10 cellular contexts compared by ENCODE assay signal in the genomic region with DNA sequence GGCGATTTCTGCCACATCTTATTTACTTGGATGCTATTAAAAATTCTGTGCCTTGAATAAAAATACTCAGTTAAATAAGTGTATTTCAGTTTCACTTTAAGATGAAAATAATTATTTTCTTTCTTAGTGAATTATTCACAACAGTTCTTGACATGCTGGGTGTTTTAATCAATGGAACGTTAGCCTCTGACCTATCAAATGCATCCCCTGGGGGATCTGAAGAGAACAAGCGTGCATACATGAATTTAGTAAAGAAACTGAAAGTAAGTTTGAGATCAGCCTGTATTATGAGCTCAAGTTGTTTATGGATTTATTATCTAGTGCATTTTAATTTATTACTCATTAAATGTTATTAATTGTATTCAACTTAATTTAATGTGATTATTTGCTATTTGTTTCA. TPM values are rescaled to one million over a fixed set of nuclear protein-coding genes. Genes with fewer than 3 reads are reported as not detected.
DNase-seq lines count a peak whose midpoint lies in the region; ATAC-seq, FAIRE-seq and TF ChIP-seq lines count a peak whose summit lies in the region.
"Had no signal": no experiment of that assay in that cellular context is flagged by ENCODE, and none has a peak within 500 bp of the region (broad histone marks: within the 10 kb centered on the region; RNA-seq: fewer than 3 reads in every experiment).

No MANE protein-coding gene starts in this region.

- no peaks in the 10 kb centered on the region for H3K27me3 Mint-ChIP-seq in natural killer cell (ENCODE audit: low read depth in 2 of 2)
- no peaks in the 10 kb centered on the region for H3K27me3 Mint-ChIP-seq in natural killer cell treated with Interleukin-12 subunit alpha and Interleukin-12 subunit beta and Interleukin-15 and Interleukin-18, amount 100 ng/mL, for 72 hours

- H3K4me3 ChIP-seq in duodenal mucosa (ENCODE audit: low read depth in 1 of 2, low read length in 2 of 2) (peak overlapping the region; percentile 31 to 35), upper lobe of right lung (peak overlapping the region; percentile 33)

- H3K9ac ChIP-seq in duodenal mucosa (ENCODE audit: low read depth in 1 of 2, low read length in 2 of 2) = no peak overlapping the region

- peak overlapping the region; percentile 62 for H3K4me3 Mint-ChIP-seq in natural killer cell
- H3K4me3 Mint-ChIP-seq in natural killer cell treated with Interleukin-12 subunit alpha and Interleukin-12 subunit beta and Interleukin-15 and Interleukin-18, amount 100 ng/mL, for 72 hours = no peak overlapping the region
- H3K4me3 Mint-ChIP-seq: activated CD8-positive, alpha-beta T cell treated with anti-CD3 and anti-CD28 coated beads, Interleukin-2, amount 10 ng/mL, durations not matched to agents 7 days and 5 days had no signal

- ATAC-seq in natural killer cell (peak in 1 of 3 donors; percentile 71), HG03064 (IDR thresholded peaks at IDR 0.05; ENCODE audit: low read depth, unreplicated experiment) (peak; percentile 56), upper lobe of right lung (no peak)
- ATAC-seq in natural killer cell treated with Interleukin-12 subunit alpha and Interleukin-12 subunit beta and Interleukin-15 and Interleukin-18, amount 100 ng/mL, for 72 hours = no peak
- ATAC-seq: activated CD8-positive, alpha-beta T cell treated with anti-CD3 and anti-CD28 coated beads, Interleukin-2, amount 10 ng/mL, durations not matched to agents 7 days and 5 days had no signal

- H3K36me3 ChIP-seq in duodenal mucosa (ENCODE audit: control insufficient read depth in 1 of 2, insufficient read depth in 2 of 2, low read length in 2 of 2) (no peaks in the 10 kb centered on the region), upper lobe of right lung (no peaks in the 10 kb centered on the region)

- H3K4me1 ChIP-seq in duodenal mucosa (ENCODE audit: control insufficient read depth in 1 of 2, insufficient read depth in 2 of 2, low read length in 2 of 2) (peaks cover 16 to 31% of the 10 kb centered on the region in 2 donors), upper lobe of right lung (peaks cover 7% of the 10 kb centered on the region)

- DNase-seq in natural killer cell = no peak
- no peak for DNase-seq in natural killer cell treated with Interleukin-12 subunit alpha and Interleukin-12 subunit beta and Interleukin-15 and Interleukin-18, amount 100 ng/mL, for 72 hours (ENCODE audit: low spot score)
- no peak for DNase-seq in upper lobe of right lung
- DNase-seq in NCI-H2029 (lab: John Stamatoyannopoulos, UW) = no peak
- DNase-seq in NCI-H748 treated with DMSO at 0.1 percent for 48 hours (lab: John Stamatoyannopoulos, UW) = no peak
- DNase-seq in D721Med (ENCODE audit: insufficient read length, low spot score) = no peak
- DNase-seq: activated CD8-positive, alpha-beta T cell treated with anti-CD3 and anti-CD28 coated beads, Interleukin-2, amount 10 ng/mL, durations not matched to agents 7 days and 5 days had no signal

- no peaks in the 10 kb centered on the region for H3K9me3 ChIP-seq in duodenal mucosa (ENCODE audit: control insufficient read depth in 1 of 2, low read length in 2 of 2)
- H3K9me3 ChIP-seq in upper lobe of right lung = no peaks in the 10 kb centered on the region

- no peaks in the 10 kb centered on the region for H3K9me3 Mint-ChIP-seq in natural killer cell
- H3K9me3 Mint-ChIP-seq in natural killer cell treated with Interleukin-12 subunit alpha and Interleukin-12 subunit beta and Interleukin-15 and Interleukin-18, amount 100 ng/mL, for 72 hours = no peaks in the 10 kb centered on the region

- intact Hi-C loops in natural killer cell (cut with micrococcal nuclease) = no loop called here
- intact Hi-C loops in upper lobe of right lung (cut with DNase I) = no loop called here

- no peak for TF ChIP-seq CTCF in natural killer cell (IDR thresholded peaks at IDR 0.05)
- TF ChIP-seq CTCF in upper lobe of right lung (IDR thresholded peaks at IDR 0.05) = no peak
- no peak for TF ChIP-seq CTCF in D721Med (IDR thresholded peaks at IDR 0.05; ENCODE audit: insufficient read depth, missing control alignments)

- H3K36me3 Mint-ChIP-seq in natural killer cell = no peaks in the 10 kb centered on the region
- H3K36me3 Mint-ChIP-seq in natural killer cell treated with Interleukin-12 subunit alpha and Interleukin-12 subunit beta and Interleukin-15 and Interleukin-18, amount 100 ng/mL, for 72 hours = no peaks in the 10 kb centered on the region

- FAIRE-seq in D721Med (lab: Jason Lieb, UNC) = no peak

- H3K4me1 Mint-ChIP-seq in natural killer cell = peaks cover 6 to 7% of the 10 kb centered on the region in 2 donors
- H3K4me1 Mint-ChIP-seq in natural killer cell treated with Interleukin-12 subunit alpha and Interleukin-12 subunit beta and Interleukin-15 and Interleukin-18, amount 100 ng/mL, for 72 hours (ENCODE audit: low read depth in 2 of 2) = peaks cover 5 to 12% of the 10 kb centered on the region in 2 donors

- no peaks in the 10 kb centered on the region for H3K27me3 ChIP-seq in duodenal mucosa (ENCODE audit: control insufficient read depth in 1 of 2, insufficient read depth in 2 of 2, low read length in 2 of 2)
- no peaks in the 10 kb centered on the region for H3K27me3 ChIP-seq in upper lobe of right lung

- peak overlapping the region; percentile 1 to 75 for H3K27ac Mint-ChIP-seq in natural killer cell
- no peak overlapping the region for H3K27ac Mint-ChIP-seq in natural killer cell treated with Interleukin-12 subunit alpha and Interleukin-12 subunit beta and Interleukin-15 and Interleukin-18, amount 100 ng/mL, for 72 hours
- H3K27ac Mint-ChIP-seq: activated CD8-positive, alpha-beta T cell treated with anti-CD3 and anti-CD28 coated beads, Interleukin-2, amount 10 ng/mL, durations not matched to agents 7 days and 5 days had no signal

- H3K27ac ChIP-seq in duodenal mucosa (ENCODE audit: low read depth, low read length) (no peak overlapping the region), upper lobe of right lung (no peak overlapping the region)

RNA-seq across cellular contexts. Expression of a gene that starts 0.6 kb away (rescaled TPM):
- total RNA-seq in natural killer cell (1 to 10 TPM in 2 of 3 donors, under 1 TPM in 1; 0.52 to 1.6 (median 1.3) TPM), upper lobe of right lung (3.1 TPM)
- total RNA-seq in natural killer cell treated with Interleukin-12 subunit alpha and Interleukin-12 subunit beta and Interleukin-15 and Interleukin-18, amount 100 ng/mL, for 72 hours = not detected
- total RNA-seq: activated CD8-positive, alpha-beta T cell treated with anti-CD3 and anti-CD28 coated beads, Interleukin-2, amount 10 ng/mL, durations not matched to agents 7 days and 5 days; H1 had no signal

RNA-seq across cellular contexts. Expression of a gene that starts 54.6 kb away (rescaled TPM):
- total RNA-seq in natural killer cell = 1 to 10 TPM in 1 of 3 donors, under 1 TPM in 2; 0.59 to 6.5 (median 0.88) TPM
- not detected for total RNA-seq in natural killer cell treated with Interleukin-12 subunit alpha and Interleukin-12 subunit beta and Interleukin-15 and Interleukin-18, amount 100 ng/mL, for 72 hours
- 8.2 TPM for total RNA-seq in upper lobe of right lung
- total RNA-seq: activated CD8-positive, alpha-beta T cell treated with anti-CD3 and anti-CD28 coated beads, Interleukin-2, amount 10 ng/mL, durations not matched to agents 7 days and 5 days; H1 had no signal

Comparison
In these comparisons a context has a peak if more than half of its experiments do, and no peak if none do; other contexts are left out.
1. H3K27ac Mint-ChIP-seq: peak in natural killer cell (2 of 2); none in natural killer cell treated with Interleukin-12 subunit alpha and Interleukin-12 subunit beta and Interleukin-15 and Interleukin-18, amount 100 ng/mL, for 72 hours (0 of 2).